9 cellular contexts compared by ENCODE assay signal in genomic region chr4:81030061-81030616, GRCh38. TPM values are rescaled to one million over a fixed set of nuclear protein-coding genes. Genes with fewer than 3 reads are reported as not detected.
DNase-seq lines count a peak whose midpoint lies in the region; ATAC-seq and TF ChIP-seq lines count a peak whose summit lies in the region.
"Had no signal": no experiment of that assay in that cellular context is flagged by ENCODE, and none has a peak within 500 bp of the region (broad histone marks: within the 10 kb centered on the region; RNA-seq: fewer than 3 reads in every experiment).

No MANE protein-coding gene starts in this region.

- H3K27ac Mint-ChIP-seq in activated CD8-positive, alpha-beta T cell treated with anti-CD3 and anti-CD28 coated beads, Interleukin-2, amount 10 ng/mL, durations not matched to agents 7 days and 5 days, result no peak overlapping the region

- no peaks in the 10 kb centered on the region for H3K27me3 ChIP-seq in thoracic aorta (replicated peaks; ENCODE audit: insufficient read depth)

- H3K9me3 Mint-ChIP-seq in activated T-cell treated with anti-CD3 and anti-CD28 coated beads, Interleukin-2, amount 50 U/mL, for 4 hours, result no peaks in the 10 kb centered on the region
- no peaks in the 10 kb centered on the region for H3K9me3 Mint-ChIP-seq in activated CD8-positive, alpha-beta T cell treated with anti-CD3 and anti-CD28 coated beads, Interleukin-2, amount 10 ng/mL, durations not matched to agents 7 days and 5 days (ENCODE audit: insufficient read depth)

- H3K4me3 ChIP-seq in thoracic aorta, result peak overlapping the region; percentile 54

- no peak for TF ChIP-seq CTCF in thoracic aorta (IDR thresholded peaks at IDR 0.05)

- H3K36me3 ChIP-seq in thoracic aorta, result no peaks in the 10 kb centered on the region
- H3K36me3 ChIP-seq: neutrophil had no signal

- no peak overlapping the region for H3K27ac ChIP-seq in thoracic aorta
- H3K27ac ChIP-seq: neutrophil had no signal

- peaks cover 0 to 14% of the 10 kb centered on the region in 2 donors for H3K4me1 ChIP-seq in thoracic aorta (ENCODE audit: control insufficient read depth in 1 of 2, low read depth in 2 of 2)

- peak overlapping the region; percentile 72 for H3K4me3 Mint-ChIP-seq in activated T-cell treated with anti-CD3 and anti-CD28 coated beads, Interleukin-2, amount 50 U/mL, for 4 hours
- H3K4me3 Mint-ChIP-seq in activated CD8-positive, alpha-beta T cell treated with anti-CD3 and anti-CD28 coated beads, Interleukin-2, amount 10 ng/mL, durations not matched to agents 7 days and 5 days, result peak overlapping the region; percentile 63

- CTCF ChIA-PET in activated CD8-positive, alpha-beta T cell treated with anti-CD3 and anti-CD28 coated beads, Interleukin-2, amount 10 ng/mL, durations not matched to agents 7 days and 5 days (lab: Charles Lee), result interaction anchor here (1.0 to 2.1 kb wide), 2 partner anchors 10 to 23 kb away, joined by 3 to 11 read pairs; no protein-coding TSS in a partner anchor

- no peak for ATAC-seq in activated T-cell treated with anti-CD3 and anti-CD28 coated beads, Interleukin-2, amount 50 U/mL, for 4 hours
- no peak for ATAC-seq in activated CD8-positive, alpha-beta T cell treated with anti-CD3 and anti-CD28 coated beads, Interleukin-2, amount 10 ng/mL, durations not matched to agents 7 days and 5 days
- ATAC-seq in thoracic aorta (ENCODE audit: insufficient number of reproducible peaks, low FRiP score, low read depth), result no peak

- no peak for DNase-seq in activated T-cell treated with anti-CD3 and anti-CD28 coated beads, Interleukin-2, amount 50 U/mL, for 4 hours
- no peak for DNase-seq in activated T-cell treated with anti-CD3 and anti-CD28 coated beads, Interleukin-2, amount 50 U/mL, for 1 hour
- DNase-seq in activated CD8-positive, alpha-beta T cell treated with anti-CD3 and anti-CD28 coated beads, Interleukin-2, amount 10 ng/mL, durations not matched to agents 7 days and 5 days, result no peak
- DNase-seq in iPS-NIHi11 (ENCODE audit: low spot score), result peak; percentile 61
- DNase-seq in thoracic aorta (ENCODE audit: low spot score), result no peak
- DNase-seq in DMS79 (lab: John Stamatoyannopoulos, UW), result no peak
- DNase-seq in NCI-H1092 treated with DMSO at 0.1 percent for 48 hours (lab: John Stamatoyannopoulos, UW), result no peak
- no peak for DNase-seq in anterior cingulate cortex (lab: John Stamatoyannopoulos, UW)

- H3K9me3 ChIP-seq in thoracic aorta, result no peaks in the 10 kb centered on the region
- H3K9me3 ChIP-seq: neutrophil had no signal

- peaks cover 61% of the 10 kb centered on the region for H3K27me3 Mint-ChIP-seq in activated T-cell treated with anti-CD3 and anti-CD28 coated beads, Interleukin-2, amount 50 U/mL, for 4 hours (ENCODE audit: low read depth)
- peaks cover 64% of the 10 kb centered on the region for H3K27me3 Mint-ChIP-seq in activated CD8-positive, alpha-beta T cell treated with anti-CD3 and anti-CD28 coated beads, Interleukin-2, amount 10 ng/mL, durations not matched to agents 7 days and 5 days (ENCODE audit: low read depth)

- H3K4me1 Mint-ChIP-seq in activated T-cell treated with anti-CD3 and anti-CD28 coated beads, Interleukin-2, amount 50 U/mL, for 4 hours (ENCODE audit: low read depth), result peaks cover 17% of the 10 kb centered on the region
- H3K4me1 Mint-ChIP-seq in activated CD8-positive, alpha-beta T cell treated with anti-CD3 and anti-CD28 coated beads, Interleukin-2, amount 10 ng/mL, durations not matched to agents 7 days and 5 days (ENCODE audit: low read depth), result peaks cover 12% of the 10 kb centered on the region

- POLR2A ChIA-PET in activated CD8-positive, alpha-beta T cell treated with anti-CD3 and anti-CD28 coated beads, Interleukin-2, amount 10 ng/mL, durations not matched to agents 7 days and 5 days (lab: Charles Lee), result interaction anchor here (0.7 kb wide), 1 partner anchor 15 kb away, joined by 3 read pairs; no protein-coding TSS in a partner anchor

- H3K36me3 Mint-ChIP-seq in activated T-cell treated with anti-CD3 and anti-CD28 coated beads, Interleukin-2, amount 50 U/mL, for 4 hours (ENCODE audit: insufficient read depth), result no peaks in the 10 kb centered on the region
- H3K36me3 Mint-ChIP-seq in activated CD8-positive, alpha-beta T cell treated with anti-CD3 and anti-CD28 coated beads, Interleukin-2, amount 10 ng/mL, durations not matched to agents 7 days and 5 days (ENCODE audit: low read depth), result peaks cover 3% of the 10 kb centered on the region

RNA-seq across cellular contexts. Expression of gene BMP3, which starts 0.4 kb away (rescaled TPM):
- not detected for total RNA-seq in activated T-cell treated with anti-CD3 and anti-CD28 coated beads, Interleukin-2, amount 50 U/mL, for 4 hours
- not detected for total RNA-seq in activated CD8-positive, alpha-beta T cell treated with anti-CD3 and anti-CD28 coated beads, Interleukin-2, amount 10 ng/mL, durations not matched to agents 7 days and 5 days
- total RNA-seq in thoracic aorta, result 1 to 10 TPM in 1 of 2 donors, under 1 TPM in 1; 0.68 to 1.4 TPM
